In genomic region chr9:128947423-128948310, GRCh38 we compare ENCODE assay signal across 1 cellular context.
A peak's percentile ranks its signal among the peaks of the same experiment; 100 is the strongest.
TF ChIP-seq lines count a peak whose summit lies in the region.

DOLK (minus strand) TSS chr9:128947603; CDS start chr9:128947303, 300 bp downstream.
A gene with protein sequence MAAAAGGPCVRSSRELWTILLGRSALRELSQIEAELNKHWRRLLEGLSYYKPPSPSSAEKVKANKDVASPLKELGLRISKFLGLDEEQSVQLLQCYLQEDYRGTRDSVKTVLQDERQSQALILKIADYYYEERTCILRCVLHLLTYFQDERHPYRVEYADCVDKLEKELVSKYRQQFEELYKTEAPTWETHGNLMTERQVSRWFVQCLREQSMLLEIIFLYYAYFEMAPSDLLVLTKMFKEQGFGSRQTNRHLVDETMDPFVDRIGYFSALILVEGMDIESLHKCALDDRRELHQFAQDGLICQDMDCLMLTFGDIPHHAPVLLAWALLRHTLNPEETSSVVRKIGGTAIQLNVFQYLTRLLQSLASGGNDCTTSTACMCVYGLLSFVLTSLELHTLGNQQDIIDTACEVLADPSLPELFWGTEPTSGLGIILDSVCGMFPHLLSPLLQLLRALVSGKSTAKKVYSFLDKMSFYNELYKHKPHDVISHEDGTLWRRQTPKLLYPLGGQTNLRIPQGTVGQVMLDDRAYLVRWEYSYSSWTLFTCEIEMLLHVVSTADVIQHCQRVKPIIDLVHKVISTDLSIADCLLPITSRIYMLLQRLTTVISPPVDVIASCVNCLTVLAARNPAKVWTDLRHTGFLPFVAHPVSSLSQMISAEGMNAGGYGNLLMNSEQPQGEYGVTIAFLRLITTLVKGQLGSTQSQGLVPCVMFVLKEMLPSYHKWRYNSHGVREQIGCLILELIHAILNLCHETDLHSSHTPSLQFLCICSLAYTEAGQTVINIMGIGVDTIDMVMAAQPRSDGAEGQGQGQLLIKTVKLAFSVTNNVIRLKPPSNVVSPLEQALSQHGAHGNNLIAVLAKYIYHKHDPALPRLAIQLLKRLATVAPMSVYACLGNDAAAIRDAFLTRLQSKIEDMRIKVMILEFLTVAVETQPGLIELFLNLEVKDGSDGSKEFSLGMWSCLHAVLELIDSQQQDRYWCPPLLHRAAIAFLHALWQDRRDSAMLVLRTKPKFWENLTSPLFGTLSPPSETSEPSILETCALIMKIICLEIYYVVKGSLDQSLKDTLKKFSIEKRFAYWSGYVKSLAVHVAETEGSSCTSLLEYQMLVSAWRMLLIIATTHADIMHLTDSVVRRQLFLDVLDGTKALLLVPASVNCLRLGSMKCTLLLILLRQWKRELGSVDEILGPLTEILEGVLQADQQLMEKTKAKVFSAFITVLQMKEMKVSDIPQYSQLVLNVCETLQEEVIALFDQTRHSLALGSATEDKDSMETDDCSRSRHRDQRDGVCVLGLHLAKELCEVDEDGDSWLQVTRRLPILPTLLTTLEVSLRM (N-terminal part only) (plus strand): TSS chr9:128947699. CDS start chr9:128947720, 21 bp downstream.

TF ChIP-seq in K562, 482 proteins besides CTCF, POLR2A, EP300 and RAD21 (continued from another document and continues in another):
- TF ChIP-seq PRPF4 (IDR thresholded peaks at IDR 0.05; ENCODE audit: insufficient read depth, low read depth, low read length, poor library complexity, severe bottlenecking): no peak
- TF ChIP-seq, protein P1, sequence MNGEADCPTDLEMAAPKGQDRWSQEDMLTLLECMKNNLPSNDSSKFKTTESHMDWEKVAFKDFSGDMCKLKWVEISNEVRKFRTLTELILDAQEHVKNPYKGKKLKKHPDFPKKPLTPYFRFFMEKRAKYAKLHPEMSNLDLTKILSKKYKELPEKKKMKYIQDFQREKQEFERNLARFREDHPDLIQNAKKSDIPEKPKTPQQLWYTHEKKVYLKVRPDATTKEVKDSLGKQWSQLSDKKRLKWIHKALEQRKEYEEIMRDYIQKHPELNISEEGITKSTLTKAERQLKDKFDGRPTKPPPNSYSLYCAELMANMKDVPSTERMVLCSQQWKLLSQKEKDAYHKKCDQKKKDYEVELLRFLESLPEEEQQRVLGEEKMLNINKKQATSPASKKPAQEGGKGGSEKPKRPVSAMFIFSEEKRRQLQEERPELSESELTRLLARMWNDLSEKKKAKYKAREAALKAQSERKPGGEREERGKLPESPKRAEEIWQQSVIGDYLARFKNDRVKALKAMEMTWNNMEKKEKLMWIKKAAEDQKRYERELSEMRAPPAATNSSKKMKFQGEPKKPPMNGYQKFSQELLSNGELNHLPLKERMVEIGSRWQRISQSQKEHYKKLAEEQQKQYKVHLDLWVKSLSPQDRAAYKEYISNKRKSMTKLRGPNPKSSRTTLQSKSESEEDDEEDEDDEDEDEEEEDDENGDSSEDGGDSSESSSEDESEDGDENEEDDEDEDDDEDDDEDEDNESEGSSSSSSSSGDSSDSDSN (IDR thresholded peaks at IDR 0.05; ENCODE audit: borderline replicate concordance in 1 of 2, low read depth in 2 of 2, low read length in 2 of 2): 0 out of 4 replicates have a peak, but pooled peaks of 1 of the 2 experiments have one; percentile 69
- no peak for TF ChIP-seq ZNF143 (CRISPR knock-in tag; IDR thresholded peaks at IDR 0.05)
- TF ChIP-seq RFX1 (IDR thresholded peaks at IDR 0.05): no peak
- 0 out of 2 replicates have a peak, but pooled peaks have one; percentile 44 for TF ChIP-seq ZNF232 (CRISPR knock-in tag; IDR thresholded peaks at IDR 0.05)
- peak in 1 of 2 experiments; percentile 91; a peak in 2 of 4 replicates for TF ChIP-seq NONO (IDR thresholded peaks at IDR 0.05; ENCODE audit: low read depth in 2 of 2, low read length in 1 of 2)
- peak; percentile 80 for TF ChIP-seq POLR2AphosphoS5 (IDR thresholded peaks at IDR 0.05; ENCODE audit: control insufficient read depth, insufficient read depth, low read depth, low read length)
- TF ChIP-seq FOXA3 (CRISPR knock-in tag; conservative IDR thresholded peaks at IDR 0.05 in 1 of 2, IDR thresholded peaks at IDR 0.05 in 1 of 2): no peak
- TF ChIP-seq ELF2 (CRISPR knock-in tag; IDR thresholded peaks at IDR 0.05): no peak
- TF ChIP-seq, protein P2, sequence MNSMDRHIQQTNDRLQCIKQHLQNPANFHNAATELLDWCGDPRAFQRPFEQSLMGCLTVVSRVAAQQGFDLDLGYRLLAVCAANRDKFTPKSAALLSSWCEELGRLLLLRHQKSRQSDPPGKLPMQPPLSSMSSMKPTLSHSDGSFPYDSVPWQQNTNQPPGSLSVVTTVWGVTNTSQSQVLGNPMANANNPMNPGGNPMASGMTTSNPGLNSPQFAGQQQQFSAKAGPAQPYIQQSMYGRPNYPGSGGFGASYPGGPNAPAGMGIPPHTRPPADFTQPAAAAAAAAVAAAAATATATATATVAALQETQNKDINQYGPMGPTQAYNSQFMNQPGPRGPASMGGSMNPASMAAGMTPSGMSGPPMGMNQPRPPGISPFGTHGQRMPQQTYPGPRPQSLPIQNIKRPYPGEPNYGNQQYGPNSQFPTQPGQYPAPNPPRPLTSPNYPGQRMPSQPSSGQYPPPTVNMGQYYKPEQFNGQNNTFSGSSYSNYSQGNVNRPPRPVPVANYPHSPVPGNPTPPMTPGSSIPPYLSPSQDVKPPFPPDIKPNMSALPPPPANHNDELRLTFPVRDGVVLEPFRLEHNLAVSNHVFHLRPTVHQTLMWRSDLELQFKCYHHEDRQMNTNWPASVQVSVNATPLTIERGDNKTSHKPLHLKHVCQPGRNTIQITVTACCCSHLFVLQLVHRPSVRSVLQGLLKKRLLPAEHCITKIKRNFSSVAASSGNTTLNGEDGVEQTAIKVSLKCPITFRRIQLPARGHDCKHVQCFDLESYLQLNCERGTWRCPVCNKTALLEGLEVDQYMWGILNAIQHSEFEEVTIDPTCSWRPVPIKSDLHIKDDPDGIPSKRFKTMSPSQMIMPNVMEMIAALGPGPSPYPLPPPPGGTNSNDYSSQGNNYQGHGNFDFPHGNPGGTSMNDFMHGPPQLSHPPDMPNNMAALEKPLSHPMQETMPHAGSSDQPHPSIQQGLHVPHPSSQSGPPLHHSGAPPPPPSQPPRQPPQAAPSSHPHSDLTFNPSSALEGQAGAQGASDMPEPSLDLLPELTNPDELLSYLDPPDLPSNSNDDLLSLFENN (IDR thresholded peaks at IDR 0.05; ENCODE audit: low read depth in 2 of 2, low read length in 2 of 2): 0 out of 4 replicates have a peak, but pooled peaks of 1 of the 2 experiments have one; percentile 23
- TF ChIP-seq ARID3B (CRISPR knock-in tag; IDR thresholded peaks at IDR 0.05; ENCODE audit: borderline replicate concordance): no peak
- TF ChIP-seq XRCC3 (IDR thresholded peaks at IDR 0.05): no peak
- TF ChIP-seq NBN (IDR thresholded peaks at IDR 0.05; ENCODE audit: low read depth): peak; percentile 26; the same call in 1 of the 2 replicates
- no peak for TF ChIP-seq HNRNPH1 (optimal IDR thresholded peaks at IDR 0.05; ENCODE audit: low read depth, low read length)
- peak; percentile 60 for TF ChIP-seq RBM22 (IDR thresholded peaks at IDR 0.05; ENCODE audit: low read depth, low read length, poor library complexity, severe bottlenecking)
- TF ChIP-seq ZNF77 (CRISPR knock-in tag; IDR thresholded peaks at IDR 0.05): no peak
- TF ChIP-seq MEF2D (tag; conservative IDR thresholded peaks at IDR 0.05; ENCODE audit: low read depth): no peak
- no peak for TF ChIP-seq DDX20 (tag; IDR thresholded peaks at IDR 0.05; ENCODE audit: low read depth)
- peak; percentile 30 to 77 for TF ChIP-seq E2F6 (IDR thresholded peaks at IDR 0.05; ENCODE audit: borderline replicate concordance in 1 of 2, extremely low read depth in 1 of 2, insufficient read depth in 1 of 2, insufficient read length in 1 of 2, low read depth in 1 of 2, low read length in 1 of 2, poor library complexity in 1 of 2, severe bottlenecking in 1 of 2)
- TF ChIP-seq TCF7 (IDR thresholded peaks at IDR 0.05; ENCODE audit: borderline replicate concordance): 0 out of 2 replicates have a peak, but pooled peaks have one; percentile 22
- TF ChIP-seq, protein P3, sequence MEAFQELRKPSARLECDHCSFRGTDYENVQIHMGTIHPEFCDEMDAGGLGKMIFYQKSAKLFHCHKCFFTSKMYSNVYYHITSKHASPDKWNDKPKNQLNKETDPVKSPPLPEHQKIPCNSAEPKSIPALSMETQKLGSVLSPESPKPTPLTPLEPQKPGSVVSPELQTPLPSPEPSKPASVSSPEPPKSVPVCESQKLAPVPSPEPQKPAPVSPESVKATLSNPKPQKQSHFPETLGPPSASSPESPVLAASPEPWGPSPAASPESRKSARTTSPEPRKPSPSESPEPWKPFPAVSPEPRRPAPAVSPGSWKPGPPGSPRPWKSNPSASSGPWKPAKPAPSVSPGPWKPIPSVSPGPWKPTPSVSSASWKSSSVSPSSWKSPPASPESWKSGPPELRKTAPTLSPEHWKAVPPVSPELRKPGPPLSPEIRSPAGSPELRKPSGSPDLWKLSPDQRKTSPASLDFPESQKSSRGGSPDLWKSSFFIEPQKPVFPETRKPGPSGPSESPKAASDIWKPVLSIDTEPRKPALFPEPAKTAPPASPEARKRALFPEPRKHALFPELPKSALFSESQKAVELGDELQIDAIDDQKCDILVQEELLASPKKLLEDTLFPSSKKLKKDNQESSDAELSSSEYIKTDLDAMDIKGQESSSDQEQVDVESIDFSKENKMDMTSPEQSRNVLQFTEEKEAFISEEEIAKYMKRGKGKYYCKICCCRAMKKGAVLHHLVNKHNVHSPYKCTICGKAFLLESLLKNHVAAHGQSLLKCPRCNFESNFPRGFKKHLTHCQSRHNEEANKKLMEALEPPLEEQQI (IDR thresholded peaks at IDR 0.05): no peak
- TF ChIP-seq MAFG (tag; conservative IDR thresholded peaks at IDR 0.05): no peak
- 0 out of 2 replicates have a peak, but pooled peaks have one; percentile 30 for TF ChIP-seq SMARCA4 (IDR thresholded peaks at IDR 0.05)
- no peak for TF ChIP-seq ZNF347 (CRISPR knock-in tag; IDR thresholded peaks at IDR 0.05; ENCODE audit: low read depth)
- no peak for TF ChIP-seq CBX2 (IDR thresholded peaks at IDR 0.05; ENCODE audit: insufficient read depth, low read length, poor library complexity, severe bottlenecking)
- TF ChIP-seq IFI16 (CRISPR knock-in tag; IDR thresholded peaks at IDR 0.05): no peak
- no peak for TF ChIP-seq TSHZ1 (CRISPR knock-in tag; IDR thresholded peaks at IDR 0.05)
- no peak for TF ChIP-seq HIVEP1 (CRISPR knock-in tag; IDR thresholded peaks at IDR 0.05)
- TF ChIP-seq BRD4 (IDR thresholded peaks at IDR 0.05): peak; percentile 33; the same call in 1 of the 2 replicates
- TF ChIP-seq ZNF175 (CRISPR knock-in tag; IDR thresholded peaks at IDR 0.05; ENCODE audit: low read depth): no peak
- TF ChIP-seq HDAC2 (IDR thresholded peaks at IDR 0.05): 0 out of 2 replicates have a peak, but pooled peaks have one; percentile 18
- no peak for TF ChIP-seq ZKSCAN3 (CRISPR knock-in tag; IDR thresholded peaks at IDR 0.05)
